Comparison of ENCODE assay signal across 1 cellular context in the genomic region with DNA sequence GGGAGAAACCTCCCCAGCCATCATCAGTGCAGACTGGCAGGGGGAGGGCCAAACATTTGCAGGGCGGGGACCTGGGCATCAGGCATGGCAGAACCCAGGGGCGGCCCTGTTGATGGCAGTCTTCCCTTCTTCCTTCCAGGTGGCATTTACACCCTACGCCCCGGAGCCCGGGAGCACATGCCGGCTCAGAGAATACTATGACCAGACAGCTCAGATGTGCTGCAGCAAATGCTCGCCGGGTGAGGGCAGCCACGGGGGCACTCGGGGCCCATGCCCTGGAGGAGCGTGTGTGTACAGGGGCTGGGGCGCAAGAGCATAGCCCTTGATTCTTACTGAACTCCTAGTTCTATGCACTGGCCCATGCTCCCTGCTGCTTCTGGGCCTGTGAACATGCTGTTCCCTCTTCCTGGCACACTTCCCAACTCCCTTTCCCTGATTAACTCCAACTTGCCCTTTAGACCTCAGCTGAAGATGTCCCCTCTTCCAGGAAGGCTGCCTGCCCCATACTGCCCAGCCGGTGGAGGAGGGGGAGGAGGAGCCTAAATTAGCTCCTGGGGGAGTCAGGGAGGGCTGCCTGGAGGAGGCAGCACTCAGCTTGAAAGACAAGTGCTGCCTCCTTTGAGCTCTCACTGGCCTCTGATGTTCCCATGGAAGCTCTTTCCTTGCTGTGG.
TF ChIP-seq lines count a peak whose summit lies in the region.

No MANE protein-coding gene starts in this region.

TF ChIP-seq in GM23338, 12 proteins besides CTCF, POLR2A, EP300 and RAD21 (continued from another document):
- TF ChIP-seq, protein P1, sequence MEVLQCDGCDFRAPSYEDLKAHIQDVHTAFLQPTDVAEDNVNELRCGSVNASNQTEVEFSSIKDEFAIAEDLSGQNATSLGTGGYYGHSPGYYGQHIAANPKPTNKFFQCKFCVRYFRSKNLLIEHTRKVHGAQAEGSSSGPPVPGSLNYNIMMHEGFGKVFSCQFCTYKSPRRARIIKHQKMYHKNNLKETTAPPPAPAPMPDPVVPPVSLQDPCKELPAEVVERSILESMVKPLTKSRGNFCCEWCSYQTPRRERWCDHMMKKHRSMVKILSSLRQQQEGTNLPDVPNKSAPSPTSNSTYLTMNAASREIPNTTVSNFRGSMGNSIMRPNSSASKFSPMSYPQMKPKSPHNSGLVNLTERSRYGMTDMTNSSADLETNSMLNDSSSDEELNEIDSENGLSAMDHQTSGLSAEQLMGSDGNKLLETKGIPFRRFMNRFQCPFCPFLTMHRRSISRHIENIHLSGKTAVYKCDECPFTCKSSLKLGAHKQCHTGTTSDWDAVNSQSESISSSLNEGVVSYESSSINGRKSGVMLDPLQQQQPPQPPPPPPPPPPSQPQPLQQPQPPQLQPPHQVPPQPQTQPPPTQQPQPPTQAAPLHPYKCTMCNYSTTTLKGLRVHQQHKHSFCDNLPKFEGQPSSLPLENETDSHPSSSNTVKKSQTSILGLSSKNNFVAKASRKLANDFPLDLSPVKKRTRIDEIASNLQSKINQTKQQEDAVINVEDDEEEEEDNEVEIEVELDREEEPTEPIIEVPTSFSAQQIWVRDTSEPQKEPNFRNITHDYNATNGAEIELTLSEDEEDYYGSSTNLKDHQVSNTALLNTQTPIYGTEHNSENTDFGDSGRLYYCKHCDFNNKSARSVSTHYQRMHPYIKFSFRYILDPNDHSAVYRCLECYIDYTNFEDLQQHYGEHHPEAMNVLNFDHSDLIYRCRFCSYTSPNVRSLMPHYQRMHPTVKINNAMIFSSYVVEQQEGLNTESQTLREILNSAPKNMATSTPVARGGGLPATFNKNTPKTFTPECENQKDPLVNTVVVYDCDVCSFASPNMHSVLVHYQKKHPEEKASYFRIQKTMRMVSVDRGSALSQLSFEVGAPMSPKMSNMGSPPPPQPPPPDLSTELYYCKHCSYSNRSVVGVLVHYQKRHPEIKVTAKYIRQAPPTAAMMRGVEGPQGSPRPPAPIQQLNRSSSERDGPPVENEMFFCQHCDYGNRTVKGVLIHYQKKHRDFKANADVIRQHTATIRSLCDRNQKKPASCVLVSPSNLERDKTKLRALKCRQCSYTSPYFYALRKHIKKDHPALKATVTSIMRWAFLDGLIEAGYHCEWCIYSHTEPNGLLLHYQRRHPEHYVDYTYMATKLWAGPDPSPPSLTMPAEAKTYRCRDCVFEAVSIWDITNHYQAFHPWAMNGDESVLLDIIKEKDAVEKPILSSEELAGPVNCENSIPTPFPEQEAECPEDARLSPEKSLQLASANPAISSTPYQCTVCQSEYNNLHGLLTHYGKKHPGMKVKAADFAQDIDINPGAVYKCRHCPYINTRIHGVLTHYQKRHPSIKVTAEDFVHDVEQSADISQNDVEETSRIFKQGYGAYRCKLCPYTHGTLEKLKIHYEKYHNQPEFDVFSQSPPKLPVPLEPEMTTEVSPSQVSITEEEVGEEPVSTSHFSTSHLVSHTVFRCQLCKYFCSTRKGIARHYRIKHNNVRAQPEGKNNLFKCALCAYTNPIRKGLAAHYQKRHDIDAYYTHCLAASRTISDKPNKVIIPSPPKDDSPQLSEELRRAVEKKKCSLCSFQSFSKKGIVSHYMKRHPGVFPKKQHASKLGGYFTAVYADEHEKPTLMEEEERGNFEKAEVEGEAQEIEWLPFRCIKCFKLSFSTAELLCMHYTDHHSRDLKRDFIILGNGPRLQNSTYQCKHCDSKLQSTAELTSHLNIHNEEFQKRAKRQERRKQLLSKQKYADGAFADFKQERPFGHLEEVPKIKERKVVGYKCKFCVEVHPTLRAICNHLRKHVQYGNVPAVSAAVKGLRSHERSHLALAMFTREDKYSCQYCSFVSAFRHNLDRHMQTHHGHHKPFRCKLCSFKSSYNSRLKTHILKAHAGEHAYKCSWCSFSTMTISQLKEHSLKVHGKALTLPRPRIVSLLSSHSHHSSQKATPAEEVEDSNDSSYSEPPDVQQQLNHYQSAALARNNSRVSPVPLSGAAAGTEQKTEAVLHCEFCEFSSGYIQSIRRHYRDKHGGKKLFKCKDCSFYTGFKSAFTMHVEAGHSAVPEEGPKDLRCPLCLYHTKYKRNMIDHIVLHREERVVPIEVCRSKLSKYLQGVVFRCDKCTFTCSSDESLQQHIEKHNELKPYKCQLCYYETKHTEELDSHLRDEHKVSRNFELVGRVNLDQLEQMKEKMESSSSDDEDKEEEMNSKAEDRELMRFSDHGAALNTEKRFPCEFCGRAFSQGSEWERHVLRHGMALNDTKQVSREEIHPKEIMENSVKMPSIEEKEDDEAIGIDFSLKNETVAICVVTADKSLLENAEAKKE (CRISPR knock-in tag; IDR thresholded peaks at IDR 0.05): no peak
- no peak for TF ChIP-seq JUNB (IDR thresholded peaks at IDR 0.05; ENCODE audit: unreplicated experiment)
- no peak for TF ChIP-seq STAT1 (IDR thresholded peaks at IDR 0.05; ENCODE audit: unreplicated experiment)
- no peak for TF ChIP-seq POLR2AphosphoS5 (IDR thresholded peaks at IDR 0.05; ENCODE audit: low read depth)
- TF ChIP-seq EZH2phosphoT487 (IDR thresholded peaks at IDR 0.05; ENCODE audit: unreplicated experiment): no peak
- TF ChIP-seq EZH2 (IDR thresholded peaks at IDR 0.05; ENCODE audit: low read depth, unreplicated experiment): no peak
